21 cellular contexts compared by ENCODE assay signal in genomic region chr1:197029749-197030148, GRCh38. TPM values are rescaled to one million over a fixed set of nuclear protein-coding genes. Genes with fewer than 3 reads are reported as not detected.
"Had no signal": no experiment of that assay in that cellular context is flagged by ENCODE, and none has a peak within 500 bp of the region (broad histone marks: within the 10 kb centered on the region; RNA-seq: fewer than 3 reads in every experiment).

No MANE protein-coding gene starts in this region.

- H3K27ac ChIP-seq: hepatocyte, skin epidermis, tibial artery had no signal

- H3K27me3 ChIP-seq: hepatocyte, tibial artery had no signal

- H2AFZ ChIP-seq: hepatocyte had no signal

- H3K36me3 ChIP-seq: tibial artery had no signal

- ATAC-seq: left lobe of liver; naive thymus-derived CD8-positive, alpha-beta T cell; stimulated activated naive B cell treated with anti-CD40 and anti-IgM and Interleukin-4, amounts not matched to agents 10 μg/mL and 1 μg/mL and 100 μg/mL, for 72 hours had no signal

- H3K4me3 ChIP-seq: hepatocyte, skin epidermis, tibial artery had no signal

- H3K9me3 ChIP-seq: tibial artery had no signal

- FAIRE-seq: keratinocyte, urothelium cell line had no signal

- H3K4me1 ChIP-seq: tibial artery had no signal

- H3K79me2 ChIP-seq: hepatocyte had no signal

- H3K4me2 ChIP-seq: hepatocyte had no signal

- DNase-seq: activated B cell treated with CpG ODN at 0.5 μM for 24 hours; activated CD4-positive, alpha-beta T cell treated with anti-CD3 and anti-CD28 coated beads for 48 hours; activated CD8-positive, alpha-beta memory T cell treated with anti-CD3 and anti-CD28 coated beads for 24 hours; activated gamma-delta T cell treated with Interleukin-2 at 50 U/mL for 16 hours; activated naive CD8-positive, alpha-beta T cell treated with anti-CD3 and anti-CD28 coated beads for 36 hours; cortex of kidney; effector CD8-positive, alpha-beta T cell; naive thymus-derived CD8-positive, alpha-beta T cell; posterior cingulate gyrus; stimulated activated CD4-positive, alpha-beta T cell treated with anti-CD3 and anti-CD28 coated beads, Interleukin-15, amount 100 ng/mL, for 24 hours; stimulated activated CD4-positive, alpha-beta T cell treated with anti-CD3 and anti-CD28 coated beads, Interleukin-4, amount 100 ng/mL, for 1 hour; stimulated activated naive B cell treated with anti-CD40 and anti-IgM and Interleukin-4, amounts not matched to agents 10 μg/mL and 1 μg/mL and 100 μg/mL, for 72 hours; tibial artery had no signal

RNA-seq across cellular contexts. Expression of gene F13B, which starts 37.3 kb away (rescaled TPM):
- total RNA-seq: activated B cell treated with CpG ODN at 0.5 μM for 24 hours; activated naive CD8-positive, alpha-beta T cell treated with anti-CD3 and anti-CD28 coated beads for 36 hours; glomerular endothelial cell; naive thymus-derived CD8-positive, alpha-beta T cell; subcutaneous adipose tissue had no signal
- polyA plus RNA-seq: keratinocyte; naive thymus-derived CD8-positive, alpha-beta T cell had no signal

RNA-seq across cellular contexts. Expression of gene CFHR5, which starts 52.4 kb away (rescaled TPM):
- total RNA-seq: activated B cell treated with CpG ODN at 0.5 μM for 24 hours; activated naive CD8-positive, alpha-beta T cell treated with anti-CD3 and anti-CD28 coated beads for 36 hours; glomerular endothelial cell; mucosa of gallbladder; naive thymus-derived CD8-positive, alpha-beta T cell; subcutaneous adipose tissue had no signal
- polyA plus RNA-seq: keratinocyte; naive thymus-derived CD8-positive, alpha-beta T cell had no signal
